Comparison of ENCODE assay signal across 11 cellular contexts in genomic region chr15:94526071-94526689, GRCh38.
A peak's percentile ranks its signal among the peaks of the same experiment; 100 is the strongest.
DNase-seq lines count a peak whose midpoint lies in the region; ATAC-seq and TF ChIP-seq lines count a peak whose summit lies in the region.
"Had no signal": no experiment of that assay in that cellular context is flagged by ENCODE, and none has a peak within 500 bp of the region (broad histone marks: within the 10 kb centered on the region; RNA-seq: fewer than 3 reads in every experiment).

No MANE protein-coding gene starts in this region.

- H3K4me1 Mint-ChIP-seq in activated T-cell treated with anti-CD3 and anti-CD28 coated beads, Interleukin-2, amount 50 U/mL, for 4 hours (ENCODE audit: low read depth) = no peaks in the 10 kb centered on the region

- H3K36me3 ChIP-seq in Karpas-422 (ENCODE audit: insufficient read depth, low read length) = no peaks in the 10 kb centered on the region
- H3K36me3 ChIP-seq: MG63 had no signal

- DNase-seq in ACHN (peak; percentile 13), Karpas-422 (peak; percentile 63), epithelial cell of proximal tubule (ENCODE audit: low read depth) (no peak), HK-2 (ENCODE audit: unreplicated experiment) (no peak), activated gamma-delta T cell (lab: John Stamatoyannopoulos, UW) (no peak), LoVo (ENCODE audit: low spot score) (no peak)
- no peak for DNase-seq in activated T-cell treated with anti-CD3 and anti-CD28 coated beads, Interleukin-2, amount 50 U/mL, for 4 hours
- DNase-seq: amygdala, MG63 had no signal

- no peak overlapping the region for H3K4me3 Mint-ChIP-seq in activated T-cell treated with anti-CD3 and anti-CD28 coated beads, Interleukin-2, amount 50 U/mL, for 4 hours
- H3K4me3 Mint-ChIP-seq: T-helper 1 cell treated with Interleukin-12 subunit alpha and Interleukin-12 subunit beta and Interleukin-4 antibody, amounts not matched to agents 30 μg/mL and 1 μg/mL, for 36 hours had no signal

- H3K9me3 ChIP-seq in Karpas-422 (ENCODE audit: low read length) = no peaks in the 10 kb centered on the region
- H3K9me3 ChIP-seq: MG63 had no signal

- no peak overlapping the region for H3K4me2 ChIP-seq in Karpas-422 (ENCODE audit: low read depth, low read length, poor library complexity, severe bottlenecking)

- H3K36me3 Mint-ChIP-seq in activated T-cell treated with anti-CD3 and anti-CD28 coated beads, Interleukin-2, amount 50 U/mL, for 4 hours (ENCODE audit: insufficient read depth) = no peaks in the 10 kb centered on the region

- H3K79me2 ChIP-seq in Karpas-422 (ENCODE audit: low read length) = no peaks in the 10 kb centered on the region

- no peaks in the 10 kb centered on the region for H4K20me1 ChIP-seq in Karpas-422 (ENCODE audit: insufficient read depth, low read depth, low read length)

- H3K4me3 ChIP-seq in Karpas-422 (ENCODE audit: low read length) (no peak overlapping the region), epithelial cell of proximal tubule (ENCODE audit: low read depth, low read length) (no peak overlapping the region)
- H3K4me3 ChIP-seq: MG63 had no signal

- ATAC-seq in GM19035 (IDR thresholded peaks at IDR 0.05; ENCODE audit: unreplicated experiment) = peak; percentile 76
- ATAC-seq in activated T-cell treated with anti-CD3 and anti-CD28 coated beads, Interleukin-2, amount 50 U/mL, for 4 hours = no peak

- H3K27me3 Mint-ChIP-seq in activated T-cell treated with anti-CD3 and anti-CD28 coated beads, Interleukin-2, amount 50 U/mL, for 4 hours (ENCODE audit: low read depth) = peaks cover 2% of the 10 kb centered on the region

- H3K9ac ChIP-seq in Karpas-422 (ENCODE audit: low read length) = no peak overlapping the region

- peaks cover 3% of the 10 kb centered on the region for H3K9me3 Mint-ChIP-seq in activated T-cell treated with anti-CD3 and anti-CD28 coated beads, Interleukin-2, amount 50 U/mL, for 4 hours
- H3K9me3 Mint-ChIP-seq: T-helper 1 cell treated with Interleukin-12 subunit alpha and Interleukin-12 subunit beta and Interleukin-4 antibody, amounts not matched to agents 30 μg/mL and 1 μg/mL, for 36 hours had no signal

- H3K4me1 ChIP-seq in Karpas-422 (ENCODE audit: low read length) = no peaks in the 10 kb centered on the region

- H2AFZ ChIP-seq in Karpas-422 (ENCODE audit: low read length) = no peak overlapping the region

- H3K27ac ChIP-seq in Karpas-422 (ENCODE audit: low read length) = no peak overlapping the region

- peak; percentile 57 for TF ChIP-seq CTCF in epithelial cell of proximal tubule (conservative IDR thresholded peaks at IDR 0.05; ENCODE audit: low read depth, low read length)

- H3K27me3 ChIP-seq in Karpas-422 (ENCODE audit: low read length) = no peaks in the 10 kb centered on the region
- H3K27me3 ChIP-seq: MG63 had no signal

- no peaks in the 10 kb centered on the region for H3K9me2 ChIP-seq in Karpas-422 (replicated peaks; ENCODE audit: insufficient read depth, low read length)

- in situ Hi-C loops in ACHN (cut with HindIII; ENCODE audit: low pct_ligation_motif_present, low pct_unique_long_range_greater_than_20kb, low sequenced_read_pairs) = no loop called here

Comparison
In these comparisons a context has a peak if more than half of its experiments do, and no peak if none do; other contexts are left out.
1. DNase-seq: peak in ACHN (single experiment) and Karpas-422 (single experiment); none in epithelial cell of proximal tubule (single experiment), HK-2 (single experiment), activated gamma-delta T cell (single experiment), LoVo (single experiment) and activated T-cell treated with anti-CD3 and anti-CD28 coated beads, Interleukin-2, amount 50 U/mL, for 4 hours (single experiment).